In the genomic region with DNA sequence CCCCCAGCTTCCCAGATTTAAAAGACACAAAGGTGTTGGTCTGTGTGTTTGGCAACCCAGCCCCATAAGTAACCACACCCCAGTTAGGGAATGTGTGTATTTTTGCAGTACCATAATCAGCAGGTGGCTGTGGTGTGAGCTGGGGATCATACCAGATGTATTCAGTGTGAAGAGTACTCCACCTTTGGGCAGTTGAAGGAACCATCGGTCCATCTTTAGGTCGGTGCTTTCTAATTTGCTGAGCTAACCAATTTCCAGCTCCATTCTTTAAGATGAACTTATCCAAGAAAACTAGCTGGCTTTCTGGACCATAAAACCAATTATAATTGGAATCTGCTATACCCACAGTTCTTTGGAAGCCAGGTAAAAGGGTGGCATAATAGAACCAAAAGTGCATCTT, we compare ENCODE assay signal across 1 cellular context.
TF ChIP-seq lines count a peak whose summit lies in the region.

No MANE protein-coding gene starts in this region.

TF ChIP-seq in Ishikawa, 13 proteins besides CTCF, POLR2A, EP300 and RAD21 (continued from another document):
- TF ChIP-seq, protein P1, sequence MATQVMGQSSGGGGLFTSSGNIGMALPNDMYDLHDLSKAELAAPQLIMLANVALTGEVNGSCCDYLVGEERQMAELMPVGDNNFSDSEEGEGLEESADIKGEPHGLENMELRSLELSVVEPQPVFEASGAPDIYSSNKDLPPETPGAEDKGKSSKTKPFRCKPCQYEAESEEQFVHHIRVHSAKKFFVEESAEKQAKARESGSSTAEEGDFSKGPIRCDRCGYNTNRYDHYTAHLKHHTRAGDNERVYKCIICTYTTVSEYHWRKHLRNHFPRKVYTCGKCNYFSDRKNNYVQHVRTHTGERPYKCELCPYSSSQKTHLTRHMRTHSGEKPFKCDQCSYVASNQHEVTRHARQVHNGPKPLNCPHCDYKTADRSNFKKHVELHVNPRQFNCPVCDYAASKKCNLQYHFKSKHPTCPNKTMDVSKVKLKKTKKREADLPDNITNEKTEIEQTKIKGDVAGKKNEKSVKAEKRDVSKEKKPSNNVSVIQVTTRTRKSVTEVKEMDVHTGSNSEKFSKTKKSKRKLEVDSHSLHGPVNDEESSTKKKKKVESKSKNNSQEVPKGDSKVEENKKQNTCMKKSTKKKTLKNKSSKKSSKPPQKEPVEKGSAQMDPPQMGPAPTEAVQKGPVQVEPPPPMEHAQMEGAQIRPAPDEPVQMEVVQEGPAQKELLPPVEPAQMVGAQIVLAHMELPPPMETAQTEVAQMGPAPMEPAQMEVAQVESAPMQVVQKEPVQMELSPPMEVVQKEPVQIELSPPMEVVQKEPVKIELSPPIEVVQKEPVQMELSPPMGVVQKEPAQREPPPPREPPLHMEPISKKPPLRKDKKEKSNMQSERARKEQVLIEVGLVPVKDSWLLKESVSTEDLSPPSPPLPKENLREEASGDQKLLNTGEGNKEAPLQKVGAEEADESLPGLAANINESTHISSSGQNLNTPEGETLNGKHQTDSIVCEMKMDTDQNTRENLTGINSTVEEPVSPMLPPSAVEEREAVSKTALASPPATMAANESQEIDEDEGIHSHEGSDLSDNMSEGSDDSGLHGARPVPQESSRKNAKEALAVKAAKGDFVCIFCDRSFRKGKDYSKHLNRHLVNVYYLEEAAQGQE (IDR thresholded peaks at IDR 0.05; ENCODE audit: low read depth), result no peak
- TF ChIP-seq ZBTB7A (IDR thresholded peaks at IDR 0.05; ENCODE audit: low read depth) (no peak), TAF1 (IDR thresholded peaks at IDR 0.05; ENCODE audit: low read depth) (no peak), FOXM1 (IDR thresholded peaks at IDR 0.05; ENCODE audit: borderline replicate concordance, low read depth) (no peak), EGR1 (IDR thresholded peaks at IDR 0.05) (no peak), TEAD4 (IDR thresholded peaks at IDR 0.05) (no peak), CEBPB (IDR thresholded peaks at IDR 0.05) (no peak)
